In the genomic region with DNA sequence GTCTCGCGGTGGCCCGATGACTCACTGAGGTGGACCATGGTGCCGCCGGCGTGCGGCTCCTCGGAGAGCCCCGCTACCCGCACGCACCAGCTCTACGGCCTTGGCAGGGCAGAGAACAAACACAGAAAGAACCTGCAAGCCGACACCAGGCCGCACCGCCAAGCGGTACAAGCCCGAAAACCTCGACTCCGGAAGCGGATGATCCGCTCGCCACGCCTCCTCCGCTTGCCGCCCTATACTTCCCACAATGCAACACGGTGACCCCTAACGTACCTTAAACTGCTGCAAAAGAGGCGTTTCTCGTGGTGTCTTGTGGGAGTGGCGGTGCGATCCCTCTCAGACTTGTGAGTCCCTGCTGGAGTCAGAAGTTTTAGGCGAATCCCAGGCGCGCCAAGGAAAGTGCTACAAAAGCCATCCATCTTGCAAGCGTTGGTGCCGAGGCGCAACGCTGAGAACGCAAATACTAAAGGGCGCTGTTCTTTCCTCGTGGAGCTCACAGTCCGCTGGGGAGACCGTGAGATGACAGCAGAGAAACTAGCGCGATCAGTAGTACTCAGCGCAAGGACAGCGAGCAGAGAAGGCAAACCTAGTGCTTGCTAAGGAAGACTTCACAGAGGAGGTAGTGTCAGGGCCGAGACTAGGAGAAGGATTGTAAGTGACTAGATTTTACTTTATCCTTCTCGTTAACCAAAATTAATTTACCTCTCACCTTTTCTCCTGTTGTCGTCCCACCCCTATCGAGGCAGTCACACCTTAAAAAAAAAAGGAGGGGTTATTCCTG, we compare ENCODE assay signal across 8 cellular contexts. TPM values are rescaled to one million over a fixed set of nuclear protein-coding genes. Genes with fewer than 3 reads are reported as not detected.
DNase-seq lines count a peak whose midpoint lies in the region; ATAC-seq, FAIRE-seq and TF ChIP-seq lines count a peak whose summit lies in the region.

A gene (minus strand): TSS at position 200 of the 781 bp plus-strand sequence. CDS start 162 bp downstream, at position 38.

- H3K4me1 ChIP-seq in pancreas (peaks cover 0 to 21% (median 10%) of the 10 kb centered on the region in 3 donors), tibial artery (peaks cover 0 to 31% (median 20%) of the 10 kb centered on the region in 4 donors)

- H3K27me3 ChIP-seq in pancreas (no peaks in the 10 kb centered on the region), tibial artery (no peaks in the 10 kb centered on the region)

- no peak for TF ChIP-seq CTCF in pancreas (IDR thresholded peaks at IDR 0.05)
- no peak for TF ChIP-seq CTCF in tibial artery (IDR thresholded peaks at IDR 0.05)

- H3K27ac ChIP-seq in pancreas (peak within 1 kb of the TSS; percentile 53 to 86 (median 82)), tibial artery (peak within 1 kb of the TSS; percentile 90)

- peak; percentile 64 for FAIRE-seq in pancreas (lab: Jason Lieb, UNC)

- H3K9me3 ChIP-seq in pancreas, result no peaks in the 10 kb centered on the region
- H3K9me3 ChIP-seq in tibial artery, result no peaks in the 10 kb centered on the region

- no peaks in the 10 kb centered on the region for H3K36me3 ChIP-seq in pancreas
- H3K36me3 ChIP-seq in tibial artery, result peaks cover 0 to 23% (median 6%) of the 10 kb centered on the region in 3 donors

- peak; percentile 91 for TF ChIP-seq POLR2A in GM10847 (IDR thresholded peaks at IDR 0.05; ENCODE audit: extremely low read depth, insufficient read length)

- ATAC-seq in HG02678 (IDR thresholded peaks at IDR 0.05; ENCODE audit: unreplicated experiment), result peak; percentile 81
- ATAC-seq in Right ventricle myocardium superior (ENCODE audit: poor library complexity), result peak; percentile 98
- peak; percentile 97 to 99 (median 98) for ATAC-seq in pancreas

- WGBS in pancreas, 2 donors, result 0% methylated on average over 51 of the region's 51 CpGs

- DNase-seq in NCI-H1417 (lab: John Stamatoyannopoulos, UW) (peak; percentile 89 to 95 (median 94)), SW 1271 (lab: John Stamatoyannopoulos, UW) (peak; percentile 95), Right ventricle myocardium superior (peak; percentile 95), pancreas (peak; percentile 88 to 95 (median 93)), tibial artery (peak; percentile 98)
- peak; percentile 84 for DNase-seq in activated naive CD8-positive, alpha-beta T cell treated with anti-CD3 and anti-CD28 coated beads, Interleukin-2, amount 50 U/mL, for 16 hours (ENCODE audit: low read depth, low spot score)

- intact Hi-C loops in Right ventricle myocardium superior (cut with DNase I) (no loop called here), pancreas (cut with DNase I) (no loop called here), tibial artery (cut with DNase I; ENCODE audit: low total_unique reads) (loop anchor here (10.0 kb wide), 1 partner anchor 162 kb away; a partner anchor contains a TSS)

- H3K4me3 ChIP-seq in pancreas, result peak within 1 kb of the TSS; percentile 58 to 98 (median 79)
- peak within 1 kb of the TSS; percentile 81 for H3K4me3 ChIP-seq in tibial artery

RNA-seq across cellular contexts. Expression of the gene that starts here (rescaled TPM):
- total RNA-seq in Right ventricle myocardium superior (102 TPM), pancreas (10 to 100 TPM; 24.1 to 46.0 (median 42.9) TPM)
- polyA plus RNA-seq in pancreas, result 10 to 100 TPM; 25.6 to 34.2 TPM

Comparison
In these comparisons a context has a peak if more than half of its experiments do, and no peak if none do; other contexts are left out.
1. Peak in every context shown above with its lines: DNase-seq, ATAC-seq, H3K4me3 ChIP-seq and H3K27ac ChIP-seq.